14 cellular contexts compared by ENCODE assay signal in the genomic region with DNA sequence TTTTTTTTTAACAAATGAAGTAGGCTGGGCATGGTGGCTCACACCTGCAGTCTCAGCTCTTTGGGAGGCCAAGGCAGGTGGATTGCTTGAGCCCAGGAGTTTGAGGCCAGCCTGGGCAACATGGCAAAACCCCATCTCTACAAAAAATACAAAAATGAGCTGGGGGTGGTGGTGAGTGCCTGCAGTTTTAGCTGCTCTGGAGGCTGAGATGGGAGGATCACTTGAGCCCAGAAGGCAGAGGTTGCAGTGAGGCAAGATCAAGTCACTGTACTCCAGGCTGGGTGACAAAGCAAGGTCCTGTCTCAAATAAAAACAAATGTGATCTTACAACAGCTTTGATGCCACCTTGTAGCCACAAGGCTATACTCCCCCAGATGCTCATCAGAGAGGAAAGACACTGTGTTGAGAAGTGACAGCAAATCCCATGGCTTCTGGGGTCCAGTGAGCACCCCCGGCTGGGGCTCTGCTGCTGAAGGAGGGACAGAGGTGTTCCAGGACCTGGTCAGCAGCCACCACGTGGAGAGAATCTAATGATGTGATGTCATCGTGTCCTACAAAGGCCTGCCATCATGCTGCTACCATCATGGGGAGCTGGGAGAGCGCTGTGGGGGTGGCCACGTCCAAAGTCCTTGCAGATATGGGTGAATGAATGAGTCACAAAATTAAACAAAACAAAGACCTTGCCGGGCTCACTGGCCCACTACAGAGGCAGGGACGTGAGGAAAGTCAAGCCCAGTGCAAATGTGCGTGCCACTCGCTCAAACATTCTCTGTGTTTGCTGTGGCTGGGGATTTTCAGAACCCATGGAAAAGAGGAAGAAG.
DNase-seq lines count a peak whose midpoint lies in the region; ATAC-seq and TF ChIP-seq lines count a peak whose summit lies in the region.
"Had no signal": no experiment of that assay in that cellular context is flagged by ENCODE, and none has a peak within 500 bp of the region (broad histone marks: within the 10 kb centered on the region; RNA-seq: fewer than 3 reads in every experiment).

No MANE protein-coding gene starts in this region.

- H3K36me3 Mint-ChIP-seq in natural killer cell treated with Interleukin-12 subunit alpha and Interleukin-12 subunit beta and Interleukin-15 and Interleukin-18, amount 100 ng/mL, for 72 hours = peaks cover 12% of the 10 kb centered on the region
- no peaks in the 10 kb centered on the region for H3K36me3 Mint-ChIP-seq in natural killer cell
- peaks cover 9% of the 10 kb centered on the region for H3K36me3 Mint-ChIP-seq in activated naive CD8-positive, alpha-beta T cell treated with anti-CD3 and anti-CD28 coated beads, Interleukin-2, amount 10 ng/mL, durations not matched to agents 7 days and 5 days
- H3K36me3 Mint-ChIP-seq: activated naive CD8-positive, alpha-beta T cell had no signal

- no peaks in the 10 kb centered on the region for H3K9me3 Mint-ChIP-seq in natural killer cell treated with Interleukin-12 subunit alpha and Interleukin-12 subunit beta and Interleukin-15 and Interleukin-18, amount 100 ng/mL, for 72 hours
- no peaks in the 10 kb centered on the region for H3K9me3 Mint-ChIP-seq in natural killer cell
- H3K9me3 Mint-ChIP-seq in activated naive CD8-positive, alpha-beta T cell treated with anti-CD3 and anti-CD28 coated beads, Interleukin-2, amount 10 ng/mL, durations not matched to agents 7 days and 5 days = no peaks in the 10 kb centered on the region
- H3K9me3 Mint-ChIP-seq: stimulated activated naive CD8-positive, alpha-beta T cell treated with anti-CD3 and anti-CD28 coated beads, Interleukin-15, amount 100 ng/mL, for 72 hours had no signal

- intact Hi-C loops in natural killer cell (cut with micrococcal nuclease) = no loop called here

- H3K4me1 Mint-ChIP-seq in natural killer cell treated with Interleukin-12 subunit alpha and Interleukin-12 subunit beta and Interleukin-15 and Interleukin-18, amount 100 ng/mL, for 72 hours (ENCODE audit: low read depth in 2 of 2) = peaks cover 14 to 29% of the 10 kb centered on the region in 2 donors
- peaks cover 28 to 33% of the 10 kb centered on the region in 2 donors for H3K4me1 Mint-ChIP-seq in natural killer cell
- no peaks in the 10 kb centered on the region for H3K4me1 Mint-ChIP-seq in activated naive CD8-positive, alpha-beta T cell treated with anti-CD3 and anti-CD28 coated beads, Interleukin-2, amount 10 ng/mL, durations not matched to agents 7 days and 5 days

- H3K27ac Mint-ChIP-seq in natural killer cell treated with Interleukin-12 subunit alpha and Interleukin-12 subunit beta and Interleukin-15 and Interleukin-18, amount 100 ng/mL, for 72 hours = peak overlapping the region; percentile 52 to 53
- H3K27ac Mint-ChIP-seq in natural killer cell = no peak overlapping the region
- peak overlapping the region; percentile 45 for H3K27ac Mint-ChIP-seq in activated naive CD8-positive, alpha-beta T cell treated with anti-CD3 and anti-CD28 coated beads, Interleukin-2, amount 10 ng/mL, durations not matched to agents 7 days and 5 days
- H3K27ac Mint-ChIP-seq: activated naive CD8-positive, alpha-beta T cell had no signal

- no peak for DNase-seq in natural killer cell treated with Interleukin-12 subunit alpha and Interleukin-12 subunit beta and Interleukin-15 and Interleukin-18, amount 100 ng/mL, for 72 hours (ENCODE audit: low spot score)
- DNase-seq in natural killer cell (no peak), left lobe of liver (ENCODE audit: low spot score) (no peak), UCSD-AML1 (lab: John Stamatoyannopoulos, UW; ENCODE audit: unreplicated experiment) (no peak), Ammon's horn (ENCODE audit: low spot score) (no peak)
- DNase-seq in activated naive CD8-positive, alpha-beta T cell treated with anti-CD3 and anti-CD28 coated beads, Interleukin-2, amount 10 ng/mL, durations not matched to agents 7 days and 5 days = no peak
- no peak for DNase-seq in stimulated activated CD8-positive, alpha-beta memory T cell treated with anti-CD3 and anti-CD28 coated beads, Interleukin-4, amount 100 ng/mL, for 48 hours
- DNase-seq in stimulated activated CD4-positive, alpha-beta T cell treated with anti-CD3 and anti-CD28 coated beads, Interleukin-12 subunit alpha, Interleukin-12 subunit beta, amount 100 ng/mL, for 4 hours = no peak
- DNase-seq: DMS79; NCI-H1930; NCI-H510A treated with DMSO at 0.1 percent for 48 hours; stimulated activated naive CD8-positive, alpha-beta T cell treated with anti-CD3 and anti-CD28 coated beads, Interleukin-15, amount 100 ng/mL, for 72 hours had no signal

- no peaks in the 10 kb centered on the region for H3K27me3 Mint-ChIP-seq in natural killer cell treated with Interleukin-12 subunit alpha and Interleukin-12 subunit beta and Interleukin-15 and Interleukin-18, amount 100 ng/mL, for 72 hours
- no peaks in the 10 kb centered on the region for H3K27me3 Mint-ChIP-seq in natural killer cell (ENCODE audit: low read depth in 2 of 2)
- no peaks in the 10 kb centered on the region for H3K27me3 Mint-ChIP-seq in activated naive CD8-positive, alpha-beta T cell treated with anti-CD3 and anti-CD28 coated beads, Interleukin-2, amount 10 ng/mL, durations not matched to agents 7 days and 5 days
- H3K27me3 Mint-ChIP-seq: activated naive CD8-positive, alpha-beta T cell; stimulated activated naive CD8-positive, alpha-beta T cell treated with anti-CD3 and anti-CD28 coated beads, Interleukin-15, amount 100 ng/mL, for 72 hours had no signal

- no peak overlapping the region for H3K4me3 Mint-ChIP-seq in natural killer cell treated with Interleukin-12 subunit alpha and Interleukin-12 subunit beta and Interleukin-15 and Interleukin-18, amount 100 ng/mL, for 72 hours
- no peak overlapping the region for H3K4me3 Mint-ChIP-seq in natural killer cell
- H3K4me3 Mint-ChIP-seq in activated naive CD8-positive, alpha-beta T cell treated with anti-CD3 and anti-CD28 coated beads, Interleukin-2, amount 10 ng/mL, durations not matched to agents 7 days and 5 days = no peak overlapping the region
- H3K4me3 Mint-ChIP-seq: activated naive CD8-positive, alpha-beta T cell; stimulated activated naive CD8-positive, alpha-beta T cell treated with anti-CD3 and anti-CD28 coated beads, Interleukin-15, amount 100 ng/mL, for 72 hours had no signal

- POLR2A ChIA-PET in activated naive CD8-positive, alpha-beta T cell treated with anti-CD3 and anti-CD28 coated beads, Interleukin-2, amount 10 ng/mL, durations not matched to agents 7 days and 5 days (lab: Charles Lee) = no interaction called here

- TF ChIP-seq CTCF in natural killer cell (IDR thresholded peaks at IDR 0.05) = no peak

- no peak for ATAC-seq in natural killer cell treated with Interleukin-12 subunit alpha and Interleukin-12 subunit beta and Interleukin-15 and Interleukin-18, amount 100 ng/mL, for 72 hours
- ATAC-seq in natural killer cell (no peak), left lobe of liver (peak; percentile 69)
- ATAC-seq in activated naive CD8-positive, alpha-beta T cell treated with anti-CD3 and anti-CD28 coated beads, Interleukin-2, amount 10 ng/mL, durations not matched to agents 7 days and 5 days (ENCODE audit: low read depth) = no peak
- ATAC-seq: esophagus mucosa; stimulated activated naive CD8-positive, alpha-beta T cell treated with anti-CD3 and anti-CD28 coated beads, Interleukin-15, amount 100 ng/mL, for 72 hours had no signal

Comparison
In these comparisons a context has a peak if more than half of its experiments do, and no peak if none do; other contexts are left out.
1. H3K27ac Mint-ChIP-seq: peak in natural killer cell treated with Interleukin-12 subunit alpha and Interleukin-12 subunit beta and Interleukin-15 and Interleukin-18, amount 100 ng/mL, for 72 hours (2 of 2) and activated naive CD8-positive, alpha-beta T cell treated with anti-CD3 and anti-CD28 coated beads, Interleukin-2, amount 10 ng/mL, durations not matched to agents 7 days and 5 days (single experiment); none in natural killer cell (0 of 2).